Comparison of ENCODE assay signal across 1 cellular context in genomic region chr10:11757452-11757819, GRCh38.
TF ChIP-seq lines count a peak whose summit lies in the region.

No MANE protein-coding gene starts in this region.

TF ChIP-seq in HepG2, 621 proteins besides CTCF, POLR2A, EP300 and RAD21 (continued from another document and continues in another):
- no peak for TF ChIP-seq NFAT5 (CRISPR knock-in tag; IDR thresholded peaks at IDR 0.05)
- peak; percentile 80 for TF ChIP-seq ARID5B (CRISPR knock-in tag; IDR thresholded peaks at IDR 0.05)
- no peak for TF ChIP-seq HMGXB3 (CRISPR knock-in tag; IDR thresholded peaks at IDR 0.05; ENCODE audit: borderline replicate concordance)
- no peak for TF ChIP-seq GLI4 (CRISPR knock-in tag; IDR thresholded peaks at IDR 0.05; ENCODE audit: borderline replicate concordance)
- no peak for TF ChIP-seq NR2C2 (CRISPR knock-in tag; IDR thresholded peaks at IDR 0.05; ENCODE audit: borderline replicate concordance)
- peak; percentile 76 for TF ChIP-seq BCL6 (CRISPR knock-in tag; IDR thresholded peaks at IDR 0.05)
- peak; percentile 16; the same call in 1 of the 2 replicates for TF ChIP-seq STAT6 (CRISPR knock-in tag; IDR thresholded peaks at IDR 0.05; ENCODE audit: borderline replicate concordance)
- TF ChIP-seq SOX13 (IDR thresholded peaks at IDR 0.05), result no peak; the same call in 1 of the 2 replicates
- peak in 1 of 2 experiments; percentile 47; a peak in 1 of 4 replicates for TF ChIP-seq SOX13 (CRISPR knock-in tag; conservative IDR thresholded peaks at IDR 0.05 in 1 of 2, IDR thresholded peaks at IDR 0.05 in 1 of 2)
- no peak for TF ChIP-seq ZNF451 (CRISPR knock-in tag; IDR thresholded peaks at IDR 0.05)
- TF ChIP-seq NFE2L2 (IDR thresholded peaks at IDR 0.05; ENCODE audit: low read length), result no peak
- TF ChIP-seq NFYB (CRISPR knock-in tag; IDR thresholded peaks at IDR 0.05), result no peak
- no peak for TF ChIP-seq ZNF616 (CRISPR knock-in tag; IDR thresholded peaks at IDR 0.05; ENCODE audit: low read depth)
- no peak for TF ChIP-seq ZNF468 (CRISPR knock-in tag; IDR thresholded peaks at IDR 0.05)
- TF ChIP-seq ZNF367 (CRISPR knock-in tag; IDR thresholded peaks at IDR 0.05; ENCODE audit: borderline replicate concordance), result no peak
- TF ChIP-seq ZNF432 (CRISPR knock-in tag; IDR thresholded peaks at IDR 0.05; ENCODE audit: borderline replicate concordance), result no peak
- no peak for TF ChIP-seq SP2 (CRISPR knock-in tag; IDR thresholded peaks at IDR 0.05)
- TF ChIP-seq ZNF510 (CRISPR knock-in tag; IDR thresholded peaks at IDR 0.05; ENCODE audit: low read depth), result no peak
- TF ChIP-seq ZNF101 (CRISPR knock-in tag; IDR thresholded peaks at IDR 0.05; ENCODE audit: borderline replicate concordance, low read depth), result no peak
- TF ChIP-seq NCOA1 (CRISPR knock-in tag; IDR thresholded peaks at IDR 0.05), result no peak
- TF ChIP-seq IKZF4 (CRISPR knock-in tag; IDR thresholded peaks at IDR 0.05; ENCODE audit: borderline replicate concordance, low read depth, not compliant biosample characterization), result no peak
- peak; percentile 66 for TF ChIP-seq HNF4A (CRISPR knock-in tag; IDR thresholded peaks at IDR 0.05)
- TF ChIP-seq ZFP90 (CRISPR knock-in tag; IDR thresholded peaks at IDR 0.05; ENCODE audit: borderline replicate concordance), result 0 out of 2 replicates have a peak, but pooled peaks have one; percentile 12
- no peak for TF ChIP-seq DMTF1 (CRISPR knock-in tag; IDR thresholded peaks at IDR 0.05)
- TF ChIP-seq DR1 (CRISPR knock-in tag; IDR thresholded peaks at IDR 0.05), result no peak; the same call in 1 of the 2 replicates
- no peak for TF ChIP-seq ZNF577 (CRISPR knock-in tag; IDR thresholded peaks at IDR 0.05; ENCODE audit: borderline replicate concordance, low read depth)
- no peak for TF ChIP-seq ZNF232 (CRISPR knock-in tag; IDR thresholded peaks at IDR 0.05; ENCODE audit: borderline replicate concordance)
- TF ChIP-seq HNF4G (IDR thresholded peaks at IDR 0.05; ENCODE audit: borderline replicate concordance, low read depth, low read length), result no peak
- no peak for TF ChIP-seq HNF4G (CRISPR knock-in tag; IDR thresholded peaks at IDR 0.05; ENCODE audit: borderline replicate concordance, low read depth)
- peak; percentile 89 for TF ChIP-seq FOXA3 (CRISPR knock-in tag; IDR thresholded peaks at IDR 0.05)
- TF ChIP-seq ARNTL (CRISPR knock-in tag; IDR thresholded peaks at IDR 0.05), result no peak
- 0 out of 2 replicates have a peak, but pooled peaks have one; percentile 27 for TF ChIP-seq ZNF772 (CRISPR knock-in tag; IDR thresholded peaks at IDR 0.05)
- TF ChIP-seq RXRB (CRISPR knock-in tag; IDR thresholded peaks at IDR 0.05; ENCODE audit: borderline replicate concordance), result peak; percentile 44; the same call in 1 of the 2 replicates
- no peak for TF ChIP-seq SOX6 (IDR thresholded peaks at IDR 0.05)
- peak; percentile 55; the same call in 1 of the 2 replicates for TF ChIP-seq SOX6 (CRISPR knock-in tag; IDR thresholded peaks at IDR 0.05)
- TF ChIP-seq ZFP91 (CRISPR knock-in tag; IDR thresholded peaks at IDR 0.05; ENCODE audit: borderline replicate concordance), result no peak
- no peak for TF ChIP-seq NKX3-1 (CRISPR knock-in tag; IDR thresholded peaks at IDR 0.05)
